Comparison of ENCODE assay signal across 16 cellular contexts in the genomic region with DNA sequence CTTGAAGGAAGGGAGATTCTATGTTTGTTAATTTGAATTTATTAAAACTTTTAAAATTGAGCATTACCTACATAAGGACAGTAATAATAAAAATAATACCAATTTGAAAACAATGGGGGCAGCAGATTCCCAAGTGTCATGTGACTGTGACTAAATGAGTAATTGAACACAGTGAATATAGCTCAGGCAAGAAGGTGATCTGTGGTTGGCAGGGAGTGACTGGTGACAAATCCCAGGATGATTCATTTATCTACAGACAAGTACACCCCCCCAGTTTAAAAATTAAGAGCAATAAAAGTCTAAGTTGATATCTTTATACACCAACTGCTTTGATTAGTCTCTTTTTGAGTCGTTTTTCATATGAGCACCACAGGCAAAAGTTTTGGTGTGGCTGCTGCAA.
DNase-seq lines count a peak whose midpoint lies in the region; ATAC-seq and TF ChIP-seq lines count a peak whose summit lies in the region.
"Had no signal": no experiment of that assay in that cellular context is flagged by ENCODE, and none has a peak within 500 bp of the region (broad histone marks: within the 10 kb centered on the region; RNA-seq: fewer than 3 reads in every experiment).

No MANE protein-coding gene starts in this region.

- TF ChIP-seq POLR2A in erythroblast (IDR thresholded peaks at IDR 0.05; ENCODE audit: low read length), result no peak

- H3K27ac ChIP-seq in foreskin keratinocyte, result no peak overlapping the region
- no peak overlapping the region for H3K27ac ChIP-seq in MM.1S (ENCODE audit: low read length)
- H3K27ac ChIP-seq: psoas muscle, tibial nerve, WERI-Rb-1 had no signal

- no peaks in the 10 kb centered on the region for H3K9me3 ChIP-seq in MM.1S (replicated peaks; ENCODE audit: insufficient read depth, low read length)
- H3K9me3 ChIP-seq: psoas muscle, tibial nerve had no signal

- peak; percentile 22 for DNase-seq in activated CD8-positive, alpha-beta memory T cell treated with anti-CD3 and anti-CD28 coated beads, Interleukin-2, amount 50 U/mL, for 4 hours
- DNase-seq in activated CD8-positive, alpha-beta memory T cell treated with anti-CD3 and anti-CD28 coated beads, Interleukin-2, amount 50 U/mL, for 48 hours, result no peak
- DNase-seq in ELR (ENCODE audit: low read depth) (peak; percentile 71), RKO (ENCODE audit: low spot score) (peak; percentile 40), foreskin keratinocyte (peak in 1 of 2 donors; percentile 18), erythroblast (lab: John Stamatoyannopoulos, UW) (no peak), MM.1S (no peak)
- DNase-seq: effector CD4-positive, alpha-beta T cell; natural killer cell; NCI-H2029; NCI-H69; psoas muscle; WERI-Rb-1 had no signal

- H3K9me2 ChIP-seq in MM.1S (replicated peaks; ENCODE audit: insufficient read depth, low read length), result no peaks in the 10 kb centered on the region

- H3K9ac ChIP-seq in MM.1S (ENCODE audit: low read length), result no peak overlapping the region

- peak; percentile 68 for ATAC-seq in foreskin keratinocyte
- no peak for ATAC-seq in GM19397 (IDR thresholded peaks at IDR 0.05; ENCODE audit: unreplicated experiment)
- ATAC-seq: psoas muscle had no signal

- H3K36me3 ChIP-seq in MM.1S (replicated peaks; ENCODE audit: insufficient read depth, low read length), result no peaks in the 10 kb centered on the region
- H3K36me3 ChIP-seq: tibial nerve, WERI-Rb-1 had no signal

- H4K20me1 ChIP-seq in MM.1S (ENCODE audit: insufficient read depth, low read length), result no peaks in the 10 kb centered on the region

- H3K4me3 ChIP-seq in MM.1S (ENCODE audit: low read length), result no peak overlapping the region
- H3K4me3 ChIP-seq: lung, psoas muscle, tibial nerve had no signal

- H3K4me1 ChIP-seq in foreskin keratinocyte (no peaks in the 10 kb centered on the region), MM.1S (ENCODE audit: low read length) (no peaks in the 10 kb centered on the region)
- H3K4me1 ChIP-seq: psoas muscle had no signal

- TF ChIP-seq CTCF in foreskin keratinocyte (conservative IDR thresholded peaks at IDR 0.05), result no peak
- no peak for TF ChIP-seq CTCF in MM.1S (IDR thresholded peaks at IDR 0.05; ENCODE audit: low read length)

- no peak overlapping the region for H2AFZ ChIP-seq in MM.1S (ENCODE audit: low read length)

- no peaks in the 10 kb centered on the region for H3F3A ChIP-seq in MM.1S (ENCODE audit: insufficient read depth, low read length)

- H3K27me3 ChIP-seq in foreskin keratinocyte (no peaks in the 10 kb centered on the region), MM.1S (replicated peaks; ENCODE audit: insufficient read depth, low read length) (no peaks in the 10 kb centered on the region)
- H3K27me3 ChIP-seq: tibial nerve had no signal

- H3K4me2 ChIP-seq in MM.1S (ENCODE audit: low read depth, low read length), result no peak overlapping the region

- no peaks in the 10 kb centered on the region for H3K79me2 ChIP-seq in MM.1S (ENCODE audit: low read length)

Comparison
In these comparisons a context has a peak if more than half of its experiments do, and no peak if none do; other contexts are left out.
1. DNase-seq: peak in activated CD8-positive, alpha-beta memory T cell treated with anti-CD3 and anti-CD28 coated beads, Interleukin-2, amount 50 U/mL, for 4 hours (single experiment), ELR (single experiment) and RKO (single experiment); none in activated CD8-positive, alpha-beta memory T cell treated with anti-CD3 and anti-CD28 coated beads, Interleukin-2, amount 50 U/mL, for 48 hours (single experiment), erythroblast (0 of 2) and MM.1S (single experiment).